ENCODE assay signal across 2 cellular contexts in genomic region chr7:14085901-14086300, GRCh38.
TF ChIP-seq lines count a peak whose summit lies in the region.

No MANE protein-coding gene starts in this region.

TF ChIP-seq in HepG2, 621 proteins besides CTCF, POLR2A, EP300 and RAD21:
- TF ChIP-seq NFAT5 (CRISPR knock-in tag; IDR thresholded peaks at IDR 0.05) (no peak), ZNF317 (CRISPR knock-in tag; IDR thresholded peaks at IDR 0.05) (peak; percentile 95), NR3C1 (CRISPR knock-in tag; IDR thresholded peaks at IDR 0.05) (no peak)

TF ChIP-seq in GM23338, 12 proteins besides CTCF, POLR2A, EP300 and RAD21:
- no peak for TF ChIP-seq ZNF462 (CRISPR knock-in tag; IDR thresholded peaks at IDR 0.05)
- TF ChIP-seq NANOG (IDR thresholded peaks at IDR 0.05; ENCODE audit: borderline replicate concordance), result no peak
- TF ChIP-seq POLR2AphosphoS5 (IDR thresholded peaks at IDR 0.05; ENCODE audit: low read depth), result no peak
- no peak for TF ChIP-seq ZNF114 (CRISPR knock-in tag; IDR thresholded peaks at IDR 0.05)
- TF ChIP-seq STAT1 (IDR thresholded peaks at IDR 0.05; ENCODE audit: unreplicated experiment), result no peak
- no peak for TF ChIP-seq EZH2 (IDR thresholded peaks at IDR 0.05; ENCODE audit: low read depth, unreplicated experiment)
- no peak for TF ChIP-seq JUNB (IDR thresholded peaks at IDR 0.05; ENCODE audit: unreplicated experiment)
- no peak for TF ChIP-seq REST (IDR thresholded peaks at IDR 0.05; ENCODE audit: unreplicated experiment)
- TF ChIP-seq ZNF331 (CRISPR knock-in tag; IDR thresholded peaks at IDR 0.05; ENCODE audit: low read depth), result no peak
- no peak for TF ChIP-seq ETS1 (IDR thresholded peaks at IDR 0.05)
- TF ChIP-seq CREB1 (CRISPR knock-in tag; IDR thresholded peaks at IDR 0.05; ENCODE audit: low read depth), result no peak
- no peak for TF ChIP-seq EZH2phosphoT487 (IDR thresholded peaks at IDR 0.05; ENCODE audit: unreplicated experiment)
